8 cellular contexts compared by ENCODE assay signal in genomic region chr9:131762356-131762932, GRCh38. TPM values are rescaled to one million over a fixed set of nuclear protein-coding genes. Genes with fewer than 3 reads are reported as not detected.
A peak's percentile ranks its signal among the peaks of the same experiment; 100 is the strongest.
DNase-seq lines count a peak whose midpoint lies in the region; ATAC-seq and TF ChIP-seq lines count a peak whose summit lies in the region.

No MANE protein-coding gene starts in this region.

- peak; percentile 66 for TF ChIP-seq CTCF in AG09319 (IDR thresholded peaks at IDR 0.05; ENCODE audit: low read depth, low read length)

- ATAC-seq in GM19452 (IDR thresholded peaks at IDR 0.05; ENCODE audit: unreplicated experiment) (peak; percentile 61), left lobe of liver (peak; percentile 99), HG02571 (IDR thresholded peaks at IDR 0.05; ENCODE audit: unreplicated experiment) (no peak)

- DNase-seq in AG09319 (ENCODE audit: extremely low read depth, low read depth) (no peak), NCI-H345 (lab: John Stamatoyannopoulos, UW) (peak; percentile 71), cerebellum (ENCODE audit: low spot score) (peak; percentile 90), left lobe of liver (ENCODE audit: low spot score) (peak; percentile 74)
- DNase-seq in activated CD4-positive, alpha-beta T cell treated with anti-CD3 and anti-CD28 coated beads for 4 hours, result peak; percentile 75 to 76
- DNase-seq in stimulated activated CD4-positive, alpha-beta T cell treated with anti-CD3 and anti-CD28 coated beads, Interleukin-4, amount 100 ng/mL, for 48 hours (ENCODE audit: low read depth in 2 of 2), result peak; percentile 70 to 79

RNA-seq across cellular contexts. Expression of gene RAPGEF1, which starts 22.6 kb away (rescaled TPM):
- total RNA-seq in cerebellum (45.8 TPM), left lobe of liver (36.9 TPM)
